1 cellular context compared by ENCODE assay signal in genomic region chr2:146651361-146651760, GRCh38.
TF ChIP-seq lines count a peak whose summit lies in the region.

No MANE protein-coding gene starts in this region.

TF ChIP-seq in HepG2, 621 proteins besides CTCF, POLR2A, EP300 and RAD21:
- TF ChIP-seq AKNA (CRISPR knock-in tag; IDR thresholded peaks at IDR 0.05; ENCODE audit: borderline replicate concordance) (no peak), ZNF7 (CRISPR knock-in tag; IDR thresholded peaks at IDR 0.05) (0 out of 2 replicates have a peak, but pooled peaks have one; percentile 12)
